In genomic region chr10:73251683-73252444, GRCh38 we compare ENCODE assay signal across 1 cellular context.
A peak's percentile ranks its signal among the peaks of the same experiment; 100 is the strongest.
TF ChIP-seq lines count a peak whose summit lies in the region.

No MANE protein-coding gene starts in this region.

TF ChIP-seq in K562, 482 proteins besides CTCF, POLR2A, EP300 and RAD21 (continued from another document):
- peak; percentile 12 for TF ChIP-seq NEUROD1 (IDR thresholded peaks at IDR 0.05; ENCODE audit: borderline replicate concordance, low read depth, low read length, partially characterized antibody)
TF ChIP-seq in K562: peak in this region for 38.
